In genomic region chr15:90425726-90426346, GRCh38 we compare ENCODE assay signal across 12 cellular contexts. TPM values are rescaled to one million over a fixed set of nuclear protein-coding genes. Genes with fewer than 3 reads are reported as not detected.
A peak's percentile ranks its signal among the peaks of the same experiment; 100 is the strongest.
DNase-seq lines count a peak whose midpoint lies in the region; ATAC-seq and TF ChIP-seq lines count a peak whose summit lies in the region.
"Had no signal": no experiment of that assay in that cellular context is flagged by ENCODE, and none has a peak within 500 bp of the region (broad histone marks: within the 10 kb centered on the region; RNA-seq: fewer than 3 reads in every experiment).

No MANE protein-coding gene starts in this region.

- intact Hi-C loops in uterus (cut with DNase I; ENCODE audit: low total_unique reads) = no loop called here

- no peaks in the 10 kb centered on the region for H3K27me3 Mint-ChIP-seq in activated naive CD8-positive, alpha-beta T cell treated with anti-CD3 and anti-CD28 coated beads, Interleukin-2, amount 50 U/mL, for 24 hours
- H3K27me3 Mint-ChIP-seq in activated naive CD8-positive, alpha-beta T cell treated with anti-CD3 and anti-CD28 coated beads for 36 hours = no peaks in the 10 kb centered on the region
- H3K27me3 Mint-ChIP-seq in effector memory CD8-positive, alpha-beta T cell = no peaks in the 10 kb centered on the region
- no peaks in the 10 kb centered on the region for H3K27me3 Mint-ChIP-seq in naive thymus-derived CD8-positive, alpha-beta T cell

- no peaks in the 10 kb centered on the region for H3K27me3 ChIP-seq in uterus

- no peak for TF ChIP-seq POLR2A in uterus (IDR thresholded peaks at IDR 0.05)

- H3K27ac Mint-ChIP-seq in activated naive CD8-positive, alpha-beta T cell treated with anti-CD3 and anti-CD28 coated beads, Interleukin-2, amount 50 U/mL, for 24 hours = peak overlapping the region; percentile 67
- no peak overlapping the region for H3K27ac Mint-ChIP-seq in activated naive CD8-positive, alpha-beta T cell treated with anti-CD3 and anti-CD28 coated beads for 36 hours
- H3K27ac Mint-ChIP-seq in effector memory CD8-positive, alpha-beta T cell = peak overlapping the region; percentile 54 to 84
- peak overlapping the region in 6 of 10 donors; percentile 6 to 74 (median 18) for H3K27ac Mint-ChIP-seq in naive thymus-derived CD8-positive, alpha-beta T cell

- peaks cover 10 to 18% of the 10 kb centered on the region in 2 donors for H3K4me1 ChIP-seq in uterus

- no peak overlapping the region for H3K4me3 Mint-ChIP-seq in activated naive CD8-positive, alpha-beta T cell treated with anti-CD3 and anti-CD28 coated beads, Interleukin-2, amount 50 U/mL, for 24 hours
- no peak overlapping the region for H3K4me3 Mint-ChIP-seq in activated naive CD8-positive, alpha-beta T cell treated with anti-CD3 and anti-CD28 coated beads for 36 hours
- H3K4me3 Mint-ChIP-seq in effector memory CD8-positive, alpha-beta T cell = no peak overlapping the region
- H3K4me3 Mint-ChIP-seq in naive thymus-derived CD8-positive, alpha-beta T cell = no peak overlapping the region

- no peaks in the 10 kb centered on the region for H3K9me3 ChIP-seq in uterus

- H3K4me1 Mint-ChIP-seq in activated naive CD8-positive, alpha-beta T cell treated with anti-CD3 and anti-CD28 coated beads, Interleukin-2, amount 50 U/mL, for 24 hours = peaks cover 46% of the 10 kb centered on the region
- peaks cover 27% of the 10 kb centered on the region for H3K4me1 Mint-ChIP-seq in activated naive CD8-positive, alpha-beta T cell treated with anti-CD3 and anti-CD28 coated beads for 36 hours
- H3K4me1 Mint-ChIP-seq in effector memory CD8-positive, alpha-beta T cell (ENCODE audit: low read depth in 2 of 2) = peaks cover 25 to 44% of the 10 kb centered on the region in 2 donors
- H3K4me1 Mint-ChIP-seq in naive thymus-derived CD8-positive, alpha-beta T cell = peaks cover 14 to 42% (median 31%) of the 10 kb centered on the region in 4 donors

- H3K4me3 ChIP-seq in uterus = no peak overlapping the region
- no peak overlapping the region for H3K4me3 ChIP-seq in coronary artery

- peaks cover 26% of the 10 kb centered on the region for H3K36me3 Mint-ChIP-seq in activated naive CD8-positive, alpha-beta T cell treated with anti-CD3 and anti-CD28 coated beads, Interleukin-2, amount 50 U/mL, for 24 hours (ENCODE audit: low read depth)
- H3K36me3 Mint-ChIP-seq in activated naive CD8-positive, alpha-beta T cell treated with anti-CD3 and anti-CD28 coated beads for 36 hours = peaks cover 14% of the 10 kb centered on the region
- H3K36me3 Mint-ChIP-seq in effector memory CD8-positive, alpha-beta T cell (ENCODE audit: insufficient read depth) = peaks cover 44% of the 10 kb centered on the region
- H3K36me3 Mint-ChIP-seq in naive thymus-derived CD8-positive, alpha-beta T cell = peaks cover 0 to 42% (median 11%) of the 10 kb centered on the region in 3 donors

- no peak for DNase-seq in activated naive CD8-positive, alpha-beta T cell treated with anti-CD3 and anti-CD28 coated beads, Interleukin-2, amount 50 U/mL, for 24 hours
- DNase-seq in activated naive CD8-positive, alpha-beta T cell treated with anti-CD3 and anti-CD28 coated beads for 36 hours = no peak
- no peak for DNase-seq in effector memory CD8-positive, alpha-beta T cell
- DNase-seq in naive thymus-derived CD8-positive, alpha-beta T cell = no peak
- DNase-seq in uterus (no peak), GM13976 (ENCODE audit: low spot score) (no peak), coronary artery (ENCODE audit: low spot score) (no peak)
- DNase-seq: activated CD4-positive, CD25-positive, alpha-beta regulatory T cell; activated naive CD4-positive, alpha-beta T cell treated with anti-CD3 and anti-CD28 coated beads, Interleukin-2, amount 50 U/mL, for 16 hours; SIG-M5 had no signal

- H3K27ac ChIP-seq in uterus = peak overlapping the region; percentile 5 to 95
- H3K27ac ChIP-seq in coronary artery = peak overlapping the region in 1 of 2 donors; percentile 52
- H3K27ac ChIP-seq: KMS-11 had no signal

- TF ChIP-seq CTCF in uterus (IDR thresholded peaks at IDR 0.05) (no peak), GM13976 (IDR thresholded peaks at IDR 0.05; ENCODE audit: borderline replicate concordance, control extremely low read depth, extremely low read depth, insufficient read depth, missing control alignments) (no peak), coronary artery (IDR thresholded peaks at IDR 0.05) (no peak)

- POLR2A ChIA-PET in naive thymus-derived CD8-positive, alpha-beta T cell (lab: Charles Lee) = no interaction called here

- H3K9me3 Mint-ChIP-seq in activated naive CD8-positive, alpha-beta T cell treated with anti-CD3 and anti-CD28 coated beads, Interleukin-2, amount 50 U/mL, for 24 hours = no peaks in the 10 kb centered on the region
- no peaks in the 10 kb centered on the region for H3K9me3 Mint-ChIP-seq in activated naive CD8-positive, alpha-beta T cell treated with anti-CD3 and anti-CD28 coated beads for 36 hours
- no peaks in the 10 kb centered on the region for H3K9me3 Mint-ChIP-seq in effector memory CD8-positive, alpha-beta T cell
- H3K9me3 Mint-ChIP-seq in naive thymus-derived CD8-positive, alpha-beta T cell = no peaks in the 10 kb centered on the region

- in situ Hi-C loops in GM13976 (cut with MboI; ENCODE audit: low sequenced_read_pairs, unreplicated experiment) = no loop called here

- no peak for ATAC-seq in activated naive CD8-positive, alpha-beta T cell treated with anti-CD3 and anti-CD28 coated beads, Interleukin-2, amount 50 U/mL, for 24 hours
- ATAC-seq in effector memory CD8-positive, alpha-beta T cell (replicated peaks) = no peak
- no peak for ATAC-seq in naive thymus-derived CD8-positive, alpha-beta T cell
- no peak for ATAC-seq in GM21526 (IDR thresholded peaks at IDR 0.05; ENCODE audit: low FRiP score, unreplicated experiment)

- no peaks in the 10 kb centered on the region for H3K36me3 ChIP-seq in uterus

RNA-seq across cellular contexts. Expression of gene IQGAP1, which starts 37.8 kb away (rescaled TPM):
- total RNA-seq in activated naive CD8-positive, alpha-beta T cell treated with anti-CD3 and anti-CD28 coated beads for 36 hours = 100 to 1,000 TPM; 129 to 133 TPM
- 100 to 1,000 TPM; 101 to 110 TPM for total RNA-seq in naive thymus-derived CD8-positive, alpha-beta T cell
- polyA plus RNA-seq in naive thymus-derived CD8-positive, alpha-beta T cell = 100 to 1,000 TPM in 1 of 3 donors, 10 to 100 TPM in 2; 73.9 to 126 (median 74.2) TPM
- 100 to 1,000 TPM; 195 to 777 (median 290) TPM for total RNA-seq in uterus
